12 cellular contexts compared by ENCODE assay signal in the genomic region with DNA sequence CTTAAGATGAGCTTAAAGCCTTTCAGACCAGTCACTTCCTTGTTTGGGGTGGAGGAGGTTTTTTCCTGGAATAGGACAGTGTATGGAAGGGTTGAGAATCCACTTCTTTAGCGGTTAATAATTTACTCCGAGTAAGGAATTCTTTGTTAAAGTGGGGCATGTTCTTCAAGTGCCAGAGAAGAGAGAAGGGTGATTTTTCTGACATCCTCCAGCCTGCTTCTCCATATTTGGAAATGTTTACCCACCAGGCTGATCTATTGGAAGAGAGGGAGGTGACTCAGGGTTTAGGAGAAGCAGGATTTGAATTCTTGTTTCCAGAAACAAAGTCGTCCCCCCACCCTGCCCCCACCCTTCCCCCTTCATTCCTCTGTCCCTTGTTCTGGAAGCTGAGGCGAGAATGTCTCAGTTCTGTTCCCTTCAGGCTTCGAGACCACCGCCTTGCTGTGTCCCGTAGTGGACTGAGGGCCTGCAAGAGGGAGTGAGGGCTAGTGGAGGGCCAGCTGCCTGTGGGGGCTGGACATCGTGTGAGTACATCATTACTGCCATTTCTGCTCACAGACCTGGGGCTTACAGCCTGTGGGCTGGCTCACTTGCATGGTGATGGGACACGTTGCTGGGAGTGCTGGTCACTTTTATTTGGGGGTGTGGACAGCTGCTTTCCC. TPM values are rescaled to one million over a fixed set of nuclear protein-coding genes. Genes with fewer than 3 reads are reported as not detected.
DNase-seq lines count a peak whose midpoint lies in the region; ATAC-seq and TF ChIP-seq lines count a peak whose summit lies in the region.
"Had no signal": no experiment of that assay in that cellular context is flagged by ENCODE, and none has a peak within 500 bp of the region (broad histone marks: within the 10 kb centered on the region; RNA-seq: fewer than 3 reads in every experiment).

No MANE protein-coding gene starts in this region.

- ATAC-seq in IMR-90 (ENCODE audit: low read depth) = peak; percentile 67
- ATAC-seq in HG03439 (IDR thresholded peaks at IDR 0.05; ENCODE audit: unreplicated experiment) = no peak
- no peak for ATAC-seq in GM19463 (IDR thresholded peaks at IDR 0.05; ENCODE audit: unreplicated experiment)
- no peak for ATAC-seq in activated CD4-positive, CD25-positive, alpha-beta regulatory T cell treated with anti-CD3 and anti-CD28 coated beads, Interleukin-2, amount 50 U/mL, for 24 hours

- H3K23ac ChIP-seq in IMR-90 (ENCODE audit: low read depth, low read length) = peak overlapping the region; percentile 100

- peaks cover 21% of the 10 kb centered on the region; the same call in 1 of the 2 replicates for H4K20me1 ChIP-seq in IMR-90 (ENCODE audit: insufficient read depth, low read length)

- H3K36me3 ChIP-seq in IMR-90 (ENCODE audit: control insufficient read depth, insufficient read depth, low read length) (peaks cover 16% of the 10 kb centered on the region), esophagus squamous epithelium (peaks cover 0 to 28% (median 0%) of the 10 kb centered on the region in 3 donors)

- TF ChIP-seq CTCF in 22Rv1 (IDR thresholded peaks at IDR 0.05) = no peak
- no peak for TF ChIP-seq CTCF in IMR-90 (conservative IDR thresholded peaks at IDR 0.05; ENCODE audit: low read depth, low read length)
- TF ChIP-seq CTCF in esophagus squamous epithelium (IDR thresholded peaks at IDR 0.05) = no peak
- no peak for TF ChIP-seq CTCF in nephron (IDR thresholded peaks at IDR 0.05; ENCODE audit: unreplicated experiment in 3 of 3)

- H3K56ac ChIP-seq in IMR-90 (ENCODE audit: extremely low read depth, insufficient read depth, low read length) = peak overlapping the region; percentile 96

- H3K4me1 ChIP-seq in IMR-90 (ENCODE audit: control insufficient read depth, insufficient read depth, low read length) = peaks cover 42% of the 10 kb centered on the region
- H3K4me1 ChIP-seq in esophagus squamous epithelium = peaks cover 0 to 28% (median 19%) of the 10 kb centered on the region in 3 donors

- H2AFZ ChIP-seq in IMR-90 (replicated peaks; ENCODE audit: low read length, poor library complexity) = peak overlapping the region; percentile 84

- peaks cover 29% of the 10 kb centered on the region for H3K4me1 Mint-ChIP-seq in nephron
- peaks cover 30% of the 10 kb centered on the region for H3K4me1 Mint-ChIP-seq in activated CD4-positive, alpha-beta memory T cell treated with anti-CD3 and anti-CD28 coated beads for 36 hours (ENCODE audit: low read depth)

- H3K79me1 ChIP-seq in IMR-90 (ENCODE audit: low read depth in 1 of 2, low read length in 2 of 2) = peaks cover 48 to 91% of the 10 kb centered on the region in 2 experiments

- WGBS in IMR-90 (ENCODE audit: extremely low coverage in 2 of 2, insufficient read length in 1 of 2), 2 experiments = 70% methylated on average over 4 of the region's 9 CpGs; no CpG with 5 or more reads in 1 of the 2 experiments
- WGBS in esophagus squamous epithelium, 2 donors = 57 to 79% methylated on average over 6 to 9 of the region's 9 CpGs

- no peaks in the 10 kb centered on the region for H3K27me3 Mint-ChIP-seq in nephron (ENCODE audit: low read depth)
- H3K27me3 Mint-ChIP-seq in activated CD4-positive, alpha-beta memory T cell treated with anti-CD3 and anti-CD28 coated beads for 36 hours = no peaks in the 10 kb centered on the region

- TF ChIP-seq POLR2A in IMR-90 (IDR thresholded peaks at IDR 0.05; ENCODE audit: low read depth, low read length) (no peak), esophagus squamous epithelium (IDR thresholded peaks at IDR 0.05) (peak in 2 of 4 donors; percentile 32 to 56)

- H3K27ac Mint-ChIP-seq in nephron = peak overlapping the region; percentile 9 to 90 (median 80)
- H3K27ac Mint-ChIP-seq in activated CD4-positive, alpha-beta memory T cell treated with anti-CD3 and anti-CD28 coated beads for 36 hours = no peak overlapping the region

- peak overlapping the region; percentile 100 for H3K18ac ChIP-seq in IMR-90 (ENCODE audit: low read depth, low read length)

- H2AK5ac ChIP-seq in IMR-90 (ENCODE audit: low read depth, low read length) = peak overlapping the region; percentile 100

- peaks cover 32% of the 10 kb centered on the region for H3K9me1 ChIP-seq in IMR-90 (ENCODE audit: insufficient read depth, low read length)

- H2BK15ac ChIP-seq in IMR-90 (ENCODE audit: low read depth, low read length) = peak overlapping the region; percentile 87; the same call in 2 of the 3 replicates

- H3K14ac ChIP-seq in IMR-90 (replicated peaks; ENCODE audit: low read depth, low read length) = peak overlapping the region; percentile 98

- H2AK9ac ChIP-seq in IMR-90 (replicated peaks; ENCODE audit: low read depth, low read length, poor library complexity) = peak overlapping the region; percentile 99

- dilution Hi-C loops in IMR-90 (cut with HindIII; ENCODE audit: low sequenced_read_pairs, unreplicated experiment) = no loop called here

- intact Hi-C loops in IMR-90 (cut with micrococcal nuclease) (loop anchor here (1.0 to 2.0 kb wide), 2 partner anchors 54 to 58 kb away; partner anchors contain the start of gene LPP), esophagus squamous epithelium (cut with DNase I) (no loop called here)
- intact Hi-C loops in activated CD4-positive, alpha-beta memory T cell treated with anti-CD3 and anti-CD28 coated beads for 36 hours (cut with micrococcal nuclease) = no loop called here

- H4K8ac ChIP-seq in IMR-90 (ENCODE audit: low read depth in 2 of 2, low read length in 2 of 2) = peak overlapping the region; percentile 94 to 100

- peak overlapping the region; percentile 96 for H3K9ac ChIP-seq in IMR-90 (ENCODE audit: low read depth, low read length)

- H3K36me3 Mint-ChIP-seq in nephron (ENCODE audit: low read depth) = peaks cover 13% of the 10 kb centered on the region
- H3K36me3 Mint-ChIP-seq in activated CD4-positive, alpha-beta memory T cell treated with anti-CD3 and anti-CD28 coated beads for 36 hours = peaks cover 7% of the 10 kb centered on the region

- DNase-seq in IMR-90 (peak; percentile 89), esophagus squamous epithelium (lab: John Stamatoyannopoulos, UW) (no peak)
- no peak for DNase-seq in activated CD4-positive, alpha-beta memory T cell treated with anti-CD3 and anti-CD28 coated beads for 36 hours
- DNase-seq: activated naive CD4-positive, alpha-beta T cell treated with anti-CD3 and anti-CD28 coated beads, Interleukin-2, amount 50 U/mL, for 16 hours; NCI-H2107; T1000 had no signal

- peak overlapping the region; percentile 100 for H3K4ac ChIP-seq in IMR-90 (ENCODE audit: low read depth, low read length)

- H3K4me3 ChIP-seq in IMR-90 (ENCODE audit: insufficient read depth, low read depth, low read length) (peak overlapping the region; percentile 43), esophagus squamous epithelium (peak overlapping the region; percentile 11 to 59 (median 34))
- H3K4me3 ChIP-seq: BLaER1 treated with 17β-estradiol and CSF1 and Interleukin-3, amounts not matched to agents 10 nM and 100 nM had no signal

- H3K9me3 ChIP-seq in IMR-90 (ENCODE audit: control insufficient read depth, insufficient read depth, low read length) (no peaks in the 10 kb centered on the region), esophagus squamous epithelium (no peaks in the 10 kb centered on the region)

- H4K91ac ChIP-seq in IMR-90 (ENCODE audit: insufficient read depth, low read depth, low read length) = peak overlapping the region; percentile 100

- H4K5ac ChIP-seq in IMR-90 (ENCODE audit: low read depth, low read length) = peak overlapping the region; percentile 99

- CTCF ChIA-PET in IMR-90 (lab: Yijun Ruan, JAX) = no interaction called here
- CTCF ChIA-PET in activated CD4-positive, alpha-beta memory T cell treated with anti-CD3 and anti-CD28 coated beads for 36 hours (lab: Charles Lee) = no interaction called here

- H3K4me3 Mint-ChIP-seq in nephron = no peak overlapping the region
- H3K4me3 Mint-ChIP-seq in activated CD4-positive, alpha-beta memory T cell treated with anti-CD3 and anti-CD28 coated beads for 36 hours = no peak overlapping the region

- H3K9me3 Mint-ChIP-seq in nephron = no peaks in the 10 kb centered on the region
- no peaks in the 10 kb centered on the region for H3K9me3 Mint-ChIP-seq in activated CD4-positive, alpha-beta memory T cell treated with anti-CD3 and anti-CD28 coated beads for 36 hours

- peak overlapping the region; percentile 99 for H2BK20ac ChIP-seq in IMR-90 (ENCODE audit: low read depth, low read length)

- peak overlapping the region; percentile 98 for H3K27ac ChIP-seq in 22Rv1
- H3K27ac ChIP-seq in IMR-90 (ENCODE audit: insufficient read depth, low read length) = peak overlapping the region; percentile 100
- peak overlapping the region; percentile 70 to 92 (median 84) for H3K27ac ChIP-seq in esophagus squamous epithelium

- no peak for TF ChIP-seq RAD21 in IMR-90 (IDR thresholded peaks at IDR 0.05; ENCODE audit: low read length)

- BruUV-seq in IMR-90 (replicated peaks; lab: Mats Ljungman, UMichigan) = no TSS peak

- H2BK5ac ChIP-seq in IMR-90 (ENCODE audit: low read depth, low read length, poor library complexity, severe bottlenecking) = peak overlapping the region; percentile 100

- POLR2A ChIA-PET in IMR-90 (lab: Charles Lee; ENCODE audit: unreplicated experiment) = no interaction called here
- POLR2A ChIA-PET in activated CD4-positive, alpha-beta memory T cell treated with anti-CD3 and anti-CD28 coated beads for 36 hours (lab: Charles Lee) = no interaction called here

- H3K27me3 ChIP-seq in IMR-90 (ENCODE audit: control insufficient read depth, insufficient read depth, low read length) (no peaks in the 10 kb centered on the region), esophagus squamous epithelium (peaks cover 0 to 6% (median 0%) of the 10 kb centered on the region in 4 donors)
- H3K27me3 ChIP-seq: BLaER1 treated with 17β-estradiol and CSF1 and Interleukin-3, amounts not matched to agents 10 nM and 100 nM had no signal

- peak overlapping the region; percentile 99 for H2BK120ac ChIP-seq in IMR-90 (ENCODE audit: low read depth, low read length)

- in situ Hi-C loops in IMR-90 (cut with MboI; ENCODE audit: low sequenced_read_pairs) = no loop called here

- peak overlapping the region; percentile 74 for H3K4me2 ChIP-seq in IMR-90 (ENCODE audit: low read depth, low read length)

TF ChIP-seq in IMR-90, 13 proteins besides CTCF, POLR2A, EP300 and RAD21 (continues in another document):
- no peak for TF ChIP-seq RFX5 (IDR thresholded peaks at IDR 0.05; ENCODE audit: low read depth, low read length)

RNA-seq across cellular contexts. Expression of gene LPP, which starts 58.5 kb away (rescaled TPM):
- total RNA-seq in IMR-90 (2012; rRNA removed) = 111 and 130 TPM in 2 replicates
- 16.0 and 17.6 TPM in 2 replicates for polyA plus RNA-seq in IMR-90 (2012; rRNA removed)
- 7.4 and 10.6 TPM in 2 replicates for polyA plus RNA-seq in IMR-90 (2012; cell fraction: cytosol; rRNA removed)
- polyA plus RNA-seq in IMR-90 (2012; cell fraction: nucleus; rRNA removed; ENCODE audit: low replicate concordance) = 35.2 and 36.9 TPM in 2 replicates
- 100 to 1,000 TPM in 2 of 4 donors, 10 to 100 TPM in 2; 41.4 to 369 (median 97.3) TPM for total RNA-seq in esophagus squamous epithelium
- total RNA-seq in activated CD4-positive, alpha-beta memory T cell treated with anti-CD3 and anti-CD28 coated beads for 36 hours = 10 to 100 TPM; 41.0 to 43.6 TPM
